7 cellular contexts compared by ENCODE assay signal in genomic region chr12:53989227-53990113, GRCh38. TPM values are rescaled to one million over a fixed set of nuclear protein-coding genes. Genes with fewer than 3 reads are reported as not detected.
A peak's percentile ranks its signal among the peaks of the same experiment; 100 is the strongest.
DNase-seq lines count a peak whose midpoint lies in the region; FAIRE-seq and TF ChIP-seq lines count a peak whose summit lies in the region.

No MANE protein-coding gene starts in this region.

- H3K9ac ChIP-seq in fibroblast of lung (ENCODE audit: insufficient read depth, low read length), result no peak overlapping the region

- H4K20me1 ChIP-seq in fibroblast of lung (ENCODE audit: control insufficient read depth, extremely low read depth, insufficient read depth, low read length), result no peaks in the 10 kb centered on the region

- no peaks in the 10 kb centered on the region for H3K9me3 ChIP-seq in fibroblast of lung (ENCODE audit: control insufficient read depth, insufficient read depth, low read depth, low read length)
- no peaks in the 10 kb centered on the region for H3K9me3 ChIP-seq in small intestine (ENCODE audit: control insufficient read depth, low read depth)

- no peaks in the 10 kb centered on the region for H3K79me2 ChIP-seq in fibroblast of lung (ENCODE audit: control insufficient read depth, insufficient read depth, low read length)

- peak overlapping the region; percentile 17 for H3K4me2 ChIP-seq in fibroblast of lung (ENCODE audit: extremely low read depth, insufficient read depth, low read length)

- FAIRE-seq in small intestine (lab: Jason Lieb, UNC), result no peak

- 3 to 5% (median 4%) methylated on average over 28 of the region's 28 CpGs for WGBS in small intestine, 3 donors

- H3K27me3 ChIP-seq in fibroblast of lung (ENCODE audit: control insufficient read depth, insufficient read depth, low read length) (peaks cover 89% of the 10 kb centered on the region), small intestine (ENCODE audit: control insufficient read depth in 2 of 2, insufficient read depth in 2 of 2, low read length in 2 of 2) (peaks cover 7 to 70% of the 10 kb centered on the region in 2 donors)

- H3K4me1 ChIP-seq in fibroblast of lung (ENCODE audit: control insufficient read depth, extremely low read depth, insufficient read depth, low read length) (no peaks in the 10 kb centered on the region), small intestine (ENCODE audit: control insufficient read depth in 2 of 2, insufficient read depth in 1 of 2, low read depth in 1 of 2, low read length in 1 of 2) (peaks cover 5 to 6% of the 10 kb centered on the region in 2 donors)

- DNase-seq in DMS114 treated with DMSO at 0.1 percent for 48 hours (lab: John Stamatoyannopoulos, UW; ENCODE audit: unreplicated experiment) (peak; percentile 35), HCEC 1CT (peak; percentile 77), RPMI8226 (peak; percentile 75), fibroblast of lung (ENCODE audit: low read depth in 2 of 2) (peak in 1 of 2 donors; percentile 61), small intestine (peak; percentile 56), DMS153 (lab: John Stamatoyannopoulos, UW) (no peak)
- DNase-seq in stimulated activated CD4-positive, alpha-beta T cell treated with anti-CD3 and anti-CD28 coated beads, Interleukin-12 subunit alpha, Interleukin-12 subunit beta, amount 100 ng/mL, for 4 hours, result no peak

- H3K36me3 ChIP-seq in fibroblast of lung (ENCODE audit: control insufficient read depth, insufficient read depth, low read length) (no peaks in the 10 kb centered on the region), small intestine (ENCODE audit: control insufficient read depth in 2 of 2, insufficient read depth in 2 of 2, low read length in 2 of 2) (no peaks in the 10 kb centered on the region)

- H2AFZ ChIP-seq in fibroblast of lung (ENCODE audit: low read length), result no peak overlapping the region

- H3K4me3 ChIP-seq in fibroblast of lung (replicated peaks in 1 of 4; ENCODE audit: control extremely low read depth in 1 of 4, insufficient read depth in 1 of 4, low read depth in 3 of 4, low read length in 4 of 4) (no peak overlapping the region), small intestine (ENCODE audit: low read depth in 1 of 2, low read length in 2 of 2) (no peak overlapping the region)

- TF ChIP-seq CTCF in fibroblast of lung (conservative IDR thresholded peaks at IDR 0.05 in 1 of 2, IDR thresholded peaks at IDR 0.05 in 1 of 2; ENCODE audit: low read depth in 1 of 2, low read length in 2 of 2), result peak; percentile 56 to 59

- H3K27ac ChIP-seq in fibroblast of lung (ENCODE audit: insufficient read depth, low read length), result no peak overlapping the region
- no peak overlapping the region for H3K27ac ChIP-seq in small intestine (ENCODE audit: low read depth in 1 of 2, low read length in 1 of 2)

RNA-seq across cellular contexts. Expression of gene HOXC10, which starts 4.5 kb away (rescaled TPM):
- not detected in 2 replicates for total RNA-seq in fibroblast of lung
- polyA plus RNA-seq in fibroblast of lung, result 0.06 TPM in 1 of 2 replicates, not detected in the other
- polyA plus RNA-seq in fibroblast of lung (2012), result not detected in 2 replicates
- polyA minus RNA-seq in fibroblast of lung (ENCODE audit: low replicate concordance), result not detected in 2 replicates
- polyA plus RNA-seq in small intestine, result not detected

RNA-seq across cellular contexts. Expression of gene HOXC9, which starts 10.5 kb away (rescaled TPM):
- total RNA-seq in fibroblast of lung, result 0.26 TPM in 1 of 2 replicates, not detected in the other
- polyA plus RNA-seq in fibroblast of lung, result 0.21 and 0.24 TPM in 2 replicates
- 0.22 and 0.54 TPM in 2 replicates for polyA plus RNA-seq in fibroblast of lung (2012)
- polyA minus RNA-seq in fibroblast of lung (ENCODE audit: low replicate concordance), result not detected in 2 replicates
- not detected for polyA plus RNA-seq in small intestine

RNA-seq across cellular contexts. Expression of gene HOTAIR, which starts 14.7 kb away (rescaled TPM):
- not detected in 2 replicates for total RNA-seq in fibroblast of lung
- polyA plus RNA-seq in fibroblast of lung (not detected in 2 replicates), small intestine (not detected)
- polyA plus RNA-seq in fibroblast of lung (2012), result not detected in 2 replicates
- polyA minus RNA-seq in fibroblast of lung (ENCODE audit: low replicate concordance), result not detected in 2 replicates

RNA-seq across cellular contexts. Expression of gene HOXC11, which starts 16.5 kb away (rescaled TPM):
- not detected in 2 replicates for total RNA-seq in fibroblast of lung
- polyA plus RNA-seq in fibroblast of lung, result not detected in 2 replicates
- not detected in 2 replicates for polyA plus RNA-seq in fibroblast of lung (2012)
- polyA minus RNA-seq in fibroblast of lung (ENCODE audit: low replicate concordance), result not detected in 2 replicates
- polyA plus RNA-seq in small intestine, result under 1 TPM; 0.03 to 0.81 (median 0.45) TPM

RNA-seq across cellular contexts. Expression of gene HOXC8, which starts 19.3 kb away (rescaled TPM):
- under 0.01 TPM in 1 of 2 replicates, not detected in the other for total RNA-seq in fibroblast of lung
- polyA plus RNA-seq in fibroblast of lung (0.49 and 2.1 TPM in 2 replicates), small intestine (under 1 TPM in 1 of 3 donors, not detected in 2; 0.03 TPM)
- 0.50 and 2.2 TPM in 2 replicates for polyA plus RNA-seq in fibroblast of lung (2012)
- 1.7 TPM in 1 of 2 replicates, not detected in the other for polyA minus RNA-seq in fibroblast of lung (ENCODE audit: low replicate concordance)

Comparison
In these comparisons a context has a peak if more than half of its experiments do, and no peak if none do; other contexts are left out.
1. DNase-seq: peak in DMS114 treated with DMSO at 0.1 percent for 48 hours (single experiment), HCEC 1CT (single experiment), RPMI8226 (single experiment) and small intestine (single experiment); none in DMS153 (single experiment) and stimulated activated CD4-positive, alpha-beta T cell treated with anti-CD3 and anti-CD28 coated beads, Interleukin-12 subunit alpha, Interleukin-12 subunit beta, amount 100 ng/mL, for 4 hours (single experiment).